8 cellular contexts compared by ENCODE assay signal in the genomic region with DNA sequence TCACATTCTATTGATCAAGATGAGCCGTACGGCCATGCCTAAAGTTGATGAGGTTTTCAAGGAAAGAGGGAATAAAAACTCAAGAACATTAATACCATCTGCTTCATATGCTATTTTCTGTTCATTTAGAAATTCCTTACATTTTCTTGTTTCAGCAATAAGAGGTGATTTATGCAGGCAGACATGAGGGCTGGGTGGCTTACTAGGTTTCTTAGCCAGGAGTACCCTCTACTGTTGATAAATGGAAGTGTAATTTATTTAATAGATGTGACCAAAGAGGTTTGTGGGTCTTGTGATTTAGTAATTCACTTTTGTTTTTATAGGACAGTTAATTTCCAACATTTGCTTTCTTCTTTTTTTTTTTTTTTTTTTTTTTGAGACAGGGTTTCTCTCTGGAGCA. TPM values are rescaled to one million over a fixed set of nuclear protein-coding genes. Genes with fewer than 3 reads are reported as not detected.
DNase-seq lines count a peak whose midpoint lies in the region; ATAC-seq, FAIRE-seq and TF ChIP-seq lines count a peak whose summit lies in the region.

No MANE protein-coding gene starts in this region.

- DNase-seq in stimulated activated naive CD8-positive, alpha-beta T cell treated with anti-CD3 and anti-CD28 coated beads, Interleukin-15, amount 100 ng/mL, for 72 hours, result no peak
- no peak for DNase-seq in stimulated activated naive CD8-positive, alpha-beta T cell treated with anti-CD3 and anti-CD28 coated beads, Interleukin-15, Interleukin-2, amounts not matched to agents 100 U/mL and 50 U/mL, for 24 hours
- DNase-seq in M059J (ENCODE audit: low read depth), result peak; percentile 68
- DNase-seq in foreskin fibroblast, result peak; percentile 28 to 62
- peak; percentile 57 for DNase-seq in small intestine
- DNase-seq in sciatic nerve (ENCODE audit: low spot score), result no peak
- DNase-seq in activated naive CD4-positive, alpha-beta T cell treated with anti-CD3 and anti-CD28 coated beads, Interleukin-2, amount 50 U/mL, for 16 hours, result no peak

- no peaks in the 10 kb centered on the region for H3K9me3 ChIP-seq in small intestine (ENCODE audit: control insufficient read depth, low read depth)

- no peaks in the 10 kb centered on the region for H3K27me3 ChIP-seq in small intestine (ENCODE audit: control insufficient read depth in 2 of 2, insufficient read depth in 2 of 2, low read length in 2 of 2)

- H3K4me3 ChIP-seq in foreskin fibroblast (ENCODE audit: low read depth in 1 of 2, low read length in 2 of 2) (no peak overlapping the region), small intestine (ENCODE audit: low read depth in 1 of 2, low read length in 2 of 2) (no peak overlapping the region)

- H3K9me3 Mint-ChIP-seq in stimulated activated naive CD8-positive, alpha-beta T cell treated with anti-CD3 and anti-CD28 coated beads, Interleukin-15, amount 100 ng/mL, for 72 hours, result no peaks in the 10 kb centered on the region

- H3K27me3 Mint-ChIP-seq in stimulated activated naive CD8-positive, alpha-beta T cell treated with anti-CD3 and anti-CD28 coated beads, Interleukin-15, amount 100 ng/mL, for 72 hours, result peaks cover 2% of the 10 kb centered on the region

- H3K36me3 ChIP-seq in small intestine (ENCODE audit: control insufficient read depth in 2 of 2, insufficient read depth in 2 of 2, low read length in 2 of 2), result no peaks in the 10 kb centered on the region

- no peak overlapping the region for H3K27ac Mint-ChIP-seq in stimulated activated naive CD8-positive, alpha-beta T cell treated with anti-CD3 and anti-CD28 coated beads, Interleukin-15, amount 100 ng/mL, for 72 hours

- WGBS in small intestine, 3 donors, result 84 to 95% (median 93%) methylated on average over 2 of the region's 2 CpGs

- H3K27ac ChIP-seq in small intestine (ENCODE audit: low read depth in 1 of 2, low read length in 1 of 2), result no peak overlapping the region

- no peak for FAIRE-seq in small intestine (lab: Jason Lieb, UNC)

- ATAC-seq in stimulated activated naive CD8-positive, alpha-beta T cell treated with anti-CD3 and anti-CD28 coated beads, Interleukin-15, amount 100 ng/mL, for 72 hours, result peak; percentile 64
- no peak for ATAC-seq in stimulated activated naive CD8-positive, alpha-beta T cell treated with anti-CD3 and anti-CD28 coated beads, Interleukin-15, Interleukin-2, amounts not matched to agents 100 U/mL and 50 U/mL, for 24 hours
- ATAC-seq in SK-N-SH treated with all-trans-retinoic acid at 6 μM for 48 hours, result peak; percentile 72
- no peak for ATAC-seq in sciatic nerve

- intact Hi-C loops in sciatic nerve (cut with DNase I), result loop anchor here (1.0 kb wide), 1 partner anchor 37 kb away; no protein-coding TSS in a partner anchor

- H3K4me3 Mint-ChIP-seq in stimulated activated naive CD8-positive, alpha-beta T cell treated with anti-CD3 and anti-CD28 coated beads, Interleukin-15, amount 100 ng/mL, for 72 hours, result no peak overlapping the region

- no peak for TF ChIP-seq CTCF in foreskin fibroblast (IDR thresholded peaks at IDR 0.05; ENCODE audit: low read depth, low read length)

- H3K4me1 Mint-ChIP-seq in stimulated activated naive CD8-positive, alpha-beta T cell treated with anti-CD3 and anti-CD28 coated beads, Interleukin-15, amount 100 ng/mL, for 72 hours, result peaks cover 6% of the 10 kb centered on the region

- H3K4me1 ChIP-seq in small intestine (ENCODE audit: control insufficient read depth in 2 of 2, insufficient read depth in 1 of 2, low read depth in 1 of 2, low read length in 1 of 2), result no peaks in the 10 kb centered on the region

TF ChIP-seq in SK-N-SH treated with all-trans-retinoic acid at 6 μM for 48 hours, 23 proteins besides CTCF, POLR2A, EP300 and RAD21:
- TF ChIP-seq, protein P1, sequence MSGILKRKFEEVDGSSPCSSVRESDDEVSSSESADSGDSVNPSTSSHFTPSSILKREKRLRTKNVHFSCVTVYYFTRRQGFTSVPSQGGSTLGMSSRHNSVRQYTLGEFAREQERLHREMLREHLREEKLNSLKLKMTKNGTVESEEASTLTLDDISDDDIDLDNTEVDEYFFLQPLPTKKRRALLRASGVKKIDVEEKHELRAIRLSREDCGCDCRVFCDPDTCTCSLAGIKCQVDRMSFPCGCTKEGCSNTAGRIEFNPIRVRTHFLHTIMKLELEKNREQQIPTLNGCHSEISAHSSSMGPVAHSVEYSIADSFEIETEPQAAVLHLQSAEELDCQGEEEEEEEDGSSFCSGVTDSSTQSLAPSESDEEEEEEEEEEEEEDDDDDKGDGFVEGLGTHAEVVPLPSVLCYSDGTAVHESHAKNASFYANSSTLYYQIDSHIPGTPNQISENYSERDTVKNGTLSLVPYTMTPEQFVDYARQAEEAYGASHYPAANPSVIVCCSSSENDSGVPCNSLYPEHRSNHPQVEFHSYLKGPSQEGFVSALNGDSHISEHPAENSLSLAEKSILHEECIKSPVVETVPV (CRISPR knock-in tag; IDR thresholded peaks at IDR 0.05), result no peak
- TF ChIP-seq, protein P2, sequence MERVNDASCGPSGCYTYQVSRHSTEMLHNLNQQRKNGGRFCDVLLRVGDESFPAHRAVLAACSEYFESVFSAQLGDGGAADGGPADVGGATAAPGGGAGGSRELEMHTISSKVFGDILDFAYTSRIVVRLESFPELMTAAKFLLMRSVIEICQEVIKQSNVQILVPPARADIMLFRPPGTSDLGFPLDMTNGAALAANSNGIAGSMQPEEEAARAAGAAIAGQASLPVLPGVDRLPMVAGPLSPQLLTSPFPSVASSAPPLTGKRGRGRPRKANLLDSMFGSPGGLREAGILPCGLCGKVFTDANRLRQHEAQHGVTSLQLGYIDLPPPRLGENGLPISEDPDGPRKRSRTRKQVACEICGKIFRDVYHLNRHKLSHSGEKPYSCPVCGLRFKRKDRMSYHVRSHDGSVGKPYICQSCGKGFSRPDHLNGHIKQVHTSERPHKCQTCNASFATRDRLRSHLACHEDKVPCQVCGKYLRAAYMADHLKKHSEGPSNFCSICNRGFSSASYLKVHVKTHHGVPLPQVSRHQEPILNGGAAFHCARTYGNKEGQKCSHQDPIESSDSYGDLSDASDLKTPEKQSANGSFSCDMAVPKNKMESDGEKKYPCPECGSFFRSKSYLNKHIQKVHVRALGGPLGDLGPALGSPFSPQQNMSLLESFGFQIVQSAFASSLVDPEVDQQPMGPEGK (CRISPR knock-in tag; IDR thresholded peaks at IDR 0.05; ENCODE audit: borderline replicate concordance), result no peak
- no peak for TF ChIP-seq ZNF8 (CRISPR knock-in tag; IDR thresholded peaks at IDR 0.05)
- TF ChIP-seq, protein P3, sequence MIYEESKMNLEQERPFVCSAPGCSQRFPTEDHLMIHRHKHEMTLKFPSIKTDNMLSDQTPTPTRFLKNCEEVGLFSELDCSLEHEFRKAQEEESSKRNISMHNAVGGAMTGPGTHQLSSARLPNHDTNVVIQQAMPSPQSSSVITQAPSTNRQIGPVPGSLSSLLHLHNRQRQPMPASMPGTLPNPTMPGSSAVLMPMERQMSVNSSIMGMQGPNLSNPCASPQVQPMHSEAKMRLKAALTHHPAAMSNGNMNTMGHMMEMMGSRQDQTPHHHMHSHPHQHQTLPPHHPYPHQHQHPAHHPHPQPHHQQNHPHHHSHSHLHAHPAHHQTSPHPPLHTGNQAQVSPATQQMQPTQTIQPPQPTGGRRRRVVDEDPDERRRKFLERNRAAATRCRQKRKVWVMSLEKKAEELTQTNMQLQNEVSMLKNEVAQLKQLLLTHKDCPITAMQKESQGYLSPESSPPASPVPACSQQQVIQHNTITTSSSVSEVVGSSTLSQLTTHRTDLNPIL (CRISPR knock-in tag; IDR thresholded peaks at IDR 0.05; ENCODE audit: low read depth), result no peak
TF ChIP-seq in SK-N-SH treated with all-trans-retinoic acid at 6 μM for 48 hours: peak in this region for 0.

RNA-seq across cellular contexts. Expression of a gene that starts 6.4 kb away (rescaled TPM):
- total RNA-seq in M059J (2014; rRNA removed; shearing (Covaris generic)), result not detected in 2 replicates
- polyA plus RNA-seq in small intestine, result not detected
- total RNA-seq in sciatic nerve, result not detected

RNA-seq across cellular contexts. Expression of a gene that starts 35.6 kb away (rescaled TPM):
- total RNA-seq in M059J (2014; rRNA removed; shearing (Covaris generic)), result 59.6 and 69.5 TPM in 2 replicates
- 100 to 1,000 TPM in 2 of 3 donors, 10 to 100 TPM in 1; 35.9 to 199 (median 132) TPM for polyA plus RNA-seq in small intestine
- 52.0 TPM for total RNA-seq in sciatic nerve

RNA-seq across cellular contexts. Expression of a gene that starts 45.3 kb away (rescaled TPM):
- 32.3 and 35.4 TPM in 2 replicates for total RNA-seq in M059J (2014; rRNA removed; shearing (Covaris generic))
- 10 to 100 TPM; 13.2 to 39.4 (median 23.8) TPM for polyA plus RNA-seq in small intestine
- 24.1 TPM for total RNA-seq in sciatic nerve

Comparison
In these comparisons a context has a peak if more than half of its experiments do, and no peak if none do; other contexts are left out.
1. ATAC-seq: peak in stimulated activated naive CD8-positive, alpha-beta T cell treated with anti-CD3 and anti-CD28 coated beads, Interleukin-15, amount 100 ng/mL, for 72 hours (single experiment) and SK-N-SH treated with all-trans-retinoic acid at 6 μM for 48 hours (single experiment); none in stimulated activated naive CD8-positive, alpha-beta T cell treated with anti-CD3 and anti-CD28 coated beads, Interleukin-15, Interleukin-2, amounts not matched to agents 100 U/mL and 50 U/mL, for 24 hours (single experiment) and sciatic nerve (single experiment).
2. DNase-seq: peak in M059J (single experiment), foreskin fibroblast (2 of 2) and small intestine (single experiment); none in stimulated activated naive CD8-positive, alpha-beta T cell treated with anti-CD3 and anti-CD28 coated beads, Interleukin-15, amount 100 ng/mL, for 72 hours (0 of 2), stimulated activated naive CD8-positive, alpha-beta T cell treated with anti-CD3 and anti-CD28 coated beads, Interleukin-15, Interleukin-2, amounts not matched to agents 100 U/mL and 50 U/mL, for 24 hours (single experiment), sciatic nerve (single experiment) and activated naive CD4-positive, alpha-beta T cell treated with anti-CD3 and anti-CD28 coated beads, Interleukin-2, amount 50 U/mL, for 16 hours (single experiment).